In the genomic region with DNA sequence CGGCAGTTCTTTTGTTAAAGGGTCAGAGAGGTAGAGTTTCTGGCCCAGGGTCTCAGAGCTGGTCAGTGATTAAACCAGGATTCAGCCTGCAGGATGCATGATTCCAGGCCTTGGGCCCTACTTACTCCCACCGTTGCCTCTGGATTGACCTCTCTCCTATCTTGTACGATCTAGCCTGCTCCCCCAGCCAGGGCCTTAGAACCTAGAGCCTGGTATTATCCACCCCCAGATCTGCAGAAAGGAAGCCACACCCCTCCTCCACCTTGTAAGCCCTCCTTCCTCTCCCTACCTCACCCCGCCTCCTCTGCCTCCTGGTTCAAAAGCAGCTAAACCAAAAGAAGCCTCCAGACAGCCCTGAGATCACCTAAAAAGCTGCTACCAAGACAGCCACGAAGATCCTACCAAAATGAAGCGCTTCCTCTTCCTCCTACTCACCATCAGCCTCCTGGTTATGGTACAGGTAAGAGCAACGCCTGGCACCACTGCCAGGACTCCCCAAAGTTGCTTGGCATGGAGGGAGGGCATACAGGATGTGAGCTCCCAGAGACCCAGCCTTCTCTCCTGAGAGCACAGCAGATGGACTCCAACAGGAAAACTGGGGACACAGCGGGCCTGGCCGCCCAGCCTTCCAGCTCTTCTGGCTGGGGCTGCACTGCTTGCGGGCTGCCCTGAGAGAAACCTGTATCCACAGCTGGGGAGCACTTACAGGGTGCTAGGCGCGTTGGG, we compare ENCODE assay signal across 1 cellular context.
TF ChIP-seq lines count a peak whose summit lies in the region.

A gene with protein sequence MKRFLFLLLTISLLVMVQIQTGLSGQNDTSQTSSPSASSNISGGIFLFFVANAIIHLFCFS (plus strand): TSS at position 347 of the 726 bp plus-strand sequence. CDS start 60 bp downstream, at position 407.

TF ChIP-seq in K562, 482 proteins besides CTCF, POLR2A, EP300 and RAD21 (continued from another document):
- TF ChIP-seq PHTF2 (CRISPR knock-in tag; IDR thresholded peaks at IDR 0.05) (no peak), POLR2G (IDR thresholded peaks at IDR 0.05; ENCODE audit: low read depth, low read length) (0 out of 2 replicates have a peak, but pooled peaks have one; percentile 16), MTF1 (CRISPR knock-in tag; IDR thresholded peaks at IDR 0.05; ENCODE audit: borderline replicate concordance) (no peak), ZSCAN29 (IDR thresholded peaks at IDR 0.05) (no peak), NR4A1 (CRISPR knock-in tag; IDR thresholded peaks at IDR 0.05) (no peak), NR4A1 (tag; IDR thresholded peaks at IDR 0.05) (no peak), SMARCE1 (IDR thresholded peaks at IDR 0.05) (peak; percentile 68; the same call in 1 of the 2 replicates), HNRNPL (IDR thresholded peaks at IDR 0.05; ENCODE audit: low read depth, low read length) (no peak), CC2D1A (IDR thresholded peaks at IDR 0.05) (no peak), NFE2L1 (tag; IDR thresholded peaks at IDR 0.05; ENCODE audit: borderline replicate concordance, low read depth) (no peak), HIVEP1 (CRISPR knock-in tag; IDR thresholded peaks at IDR 0.05) (no peak), SAP30 (IDR thresholded peaks at IDR 0.05; ENCODE audit: borderline replicate concordance, insufficient read depth, low read depth, low read length, poor library complexity, severe bottlenecking) (no peak), SMARCB1 (IDR thresholded peaks at IDR 0.05; ENCODE audit: insufficient read length, low read depth) (no peak)
- TF ChIP-seq, protein P1, sequence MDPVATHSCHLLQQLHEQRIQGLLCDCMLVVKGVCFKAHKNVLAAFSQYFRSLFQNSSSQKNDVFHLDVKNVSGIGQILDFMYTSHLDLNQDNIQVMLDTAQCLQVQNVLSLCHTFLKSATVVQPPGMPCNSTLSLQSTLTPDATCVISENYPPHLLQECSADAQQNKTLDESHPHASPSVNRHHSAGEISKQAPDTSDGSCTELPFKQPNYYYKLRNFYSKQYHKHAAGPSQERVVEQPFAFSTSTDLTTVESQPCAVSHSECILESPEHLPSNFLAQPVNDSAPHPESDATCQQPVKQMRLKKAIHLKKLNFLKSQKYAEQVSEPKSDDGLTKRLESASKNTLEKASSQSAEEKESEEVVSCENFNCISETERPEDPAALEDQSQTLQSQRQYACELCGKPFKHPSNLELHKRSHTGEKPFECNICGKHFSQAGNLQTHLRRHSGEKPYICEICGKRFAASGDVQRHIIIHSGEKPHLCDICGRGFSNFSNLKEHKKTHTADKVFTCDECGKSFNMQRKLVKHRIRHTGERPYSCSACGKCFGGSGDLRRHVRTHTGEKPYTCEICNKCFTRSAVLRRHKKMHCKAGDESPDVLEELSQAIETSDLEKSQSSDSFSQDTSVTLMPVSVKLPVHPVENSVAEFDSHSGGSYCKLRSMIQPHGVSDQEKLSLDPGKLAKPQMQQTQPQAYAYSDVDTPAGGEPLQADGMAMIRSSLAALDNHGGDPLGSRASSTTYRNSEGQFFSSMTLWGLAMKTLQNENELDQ (CRISPR knock-in tag; IDR thresholded peaks at IDR 0.05; ENCODE audit: borderline replicate concordance): no peak
- TF ChIP-seq, protein P2, sequence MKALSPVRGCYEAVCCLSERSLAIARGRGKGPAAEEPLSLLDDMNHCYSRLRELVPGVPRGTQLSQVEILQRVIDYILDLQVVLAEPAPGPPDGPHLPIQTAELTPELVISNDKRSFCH (CRISPR knock-in tag; IDR thresholded peaks at IDR 0.05): no peak
- TF ChIP-seq, protein P2 (tag; IDR thresholded peaks at IDR 0.05): peak; percentile 46; the same call in 1 of the 2 replicates
- TF ChIP-seq, protein P3, sequence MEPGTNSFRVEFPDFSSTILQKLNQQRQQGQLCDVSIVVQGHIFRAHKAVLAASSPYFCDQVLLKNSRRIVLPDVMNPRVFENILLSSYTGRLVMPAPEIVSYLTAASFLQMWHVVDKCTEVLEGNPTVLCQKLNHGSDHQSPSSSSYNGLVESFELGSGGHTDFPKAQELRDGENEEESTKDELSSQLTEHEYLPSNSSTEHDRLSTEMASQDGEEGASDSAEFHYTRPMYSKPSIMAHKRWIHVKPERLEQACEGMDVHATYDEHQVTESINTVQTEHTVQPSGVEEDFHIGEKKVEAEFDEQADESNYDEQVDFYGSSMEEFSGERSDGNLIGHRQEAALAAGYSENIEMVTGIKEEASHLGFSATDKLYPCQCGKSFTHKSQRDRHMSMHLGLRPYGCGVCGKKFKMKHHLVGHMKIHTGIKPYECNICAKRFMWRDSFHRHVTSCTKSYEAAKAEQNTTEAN (CRISPR knock-in tag; IDR thresholded peaks at IDR 0.05): no peak
